ENCODE assay signal across 9 cellular contexts in the genomic region with DNA sequence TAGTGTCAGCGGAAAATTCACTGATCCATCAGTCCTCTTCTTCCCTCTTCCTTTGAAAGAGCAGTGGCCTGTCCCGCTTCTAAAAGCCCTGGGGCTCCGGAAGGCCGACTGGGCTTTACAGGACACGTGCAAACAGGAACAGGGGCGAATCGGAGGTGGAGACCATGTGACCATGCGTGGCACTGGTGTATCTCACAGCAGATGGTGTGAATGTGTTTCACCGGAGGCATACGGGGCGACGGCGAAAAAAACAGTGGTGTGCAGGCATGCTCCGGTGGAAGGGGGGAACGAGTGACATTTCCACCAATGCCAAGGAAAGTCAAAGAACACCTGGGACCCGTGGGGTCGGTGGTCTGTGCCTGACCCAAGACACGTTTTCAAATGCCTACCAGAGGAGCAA. TPM values are rescaled to one million over a fixed set of nuclear protein-coding genes. Genes with fewer than 3 reads are reported as not detected.
"Had no signal": no experiment of that assay in that cellular context is flagged by ENCODE, and none has a peak within 500 bp of the region (broad histone marks: within the 10 kb centered on the region; RNA-seq: fewer than 3 reads in every experiment).

No MANE protein-coding gene starts in this region.

RNA-seq across cellular contexts. Expression of a gene that starts 8.4 kb away (rescaled TPM):
- total RNA-seq: LHCN-M2, MCF 10A, NCI-H460, OCI-LY7, PC-9, Right ventricle myocardium superior, RPMI7951, SJSA1 had no signal
- polyA plus RNA-seq: SK-N-SH had no signal
